ENCODE assay signal across 8 cellular contexts in genomic region chr5:64958757-64959391, GRCh38.
DNase-seq lines count a peak whose midpoint lies in the region; ATAC-seq, FAIRE-seq and TF ChIP-seq lines count a peak whose summit lies in the region.

No MANE protein-coding gene starts in this region.

- H3K27me3 ChIP-seq in Karpas-422 (ENCODE audit: low read length) (no peaks in the 10 kb centered on the region), bronchial epithelial cell (ENCODE audit: control insufficient read depth, insufficient read depth, low read length) (no peaks in the 10 kb centered on the region)

- no peaks in the 10 kb centered on the region for H3K9me2 ChIP-seq in Karpas-422 (replicated peaks; ENCODE audit: insufficient read depth, low read length)

- no peaks in the 10 kb centered on the region; the same call in 1 of the 2 replicates for H3K36me3 ChIP-seq in Karpas-422 (ENCODE audit: insufficient read depth, low read length)
- H3K36me3 ChIP-seq in bronchial epithelial cell (ENCODE audit: control insufficient read depth, insufficient read depth, low read length) = no peaks in the 10 kb centered on the region

- H3K9me3 Mint-ChIP-seq in nephron = peaks cover 13% of the 10 kb centered on the region

- H3K4me1 Mint-ChIP-seq in nephron = no peaks in the 10 kb centered on the region

- H3K9ac ChIP-seq in Karpas-422 (ENCODE audit: low read length) = no peak overlapping the region

- ATAC-seq in GM18517 (IDR thresholded peaks at IDR 0.05; ENCODE audit: unreplicated experiment) (no peak), HG02852 (IDR thresholded peaks at IDR 0.05; ENCODE audit: unreplicated experiment) (no peak)

- no peak for FAIRE-seq in bronchial epithelial cell (lab: Jason Lieb, UNC)

- H3K27ac Mint-ChIP-seq in nephron = peak overlapping the region in 1 of 3 experiments; percentile 56

- H3K27ac ChIP-seq in Karpas-422 (ENCODE audit: low read length) = no peak overlapping the region

- peak; percentile 3 for DNase-seq in DMS114 treated with DMSO at 0.1 percent for 48 hours (lab: John Stamatoyannopoulos, UW; ENCODE audit: unreplicated experiment)
- peak; percentile 69 for DNase-seq in Karpas-422
- peak; percentile 31 for DNase-seq in bronchial epithelial cell (ENCODE audit: low read depth)
- DNase-seq in NCI-H1930 (lab: John Stamatoyannopoulos, UW) = no peak
- no peak for DNase-seq in C1 segment of cervical spinal cord (lab: John Stamatoyannopoulos, UW)

- no peaks in the 10 kb centered on the region for H4K20me1 ChIP-seq in Karpas-422 (ENCODE audit: insufficient read depth, low read depth, low read length)

- no peaks in the 10 kb centered on the region for H3K27me3 Mint-ChIP-seq in nephron (ENCODE audit: low read depth)

- TF ChIP-seq CTCF in bronchial epithelial cell (IDR thresholded peaks at IDR 0.05; ENCODE audit: insufficient read depth, low read length, severe bottlenecking) (no peak), nephron (IDR thresholded peaks at IDR 0.05; ENCODE audit: unreplicated experiment in 3 of 3) (peak; percentile 45 to 67 (median 55))

- H3K4me2 ChIP-seq in Karpas-422 (ENCODE audit: low read depth, low read length, poor library complexity, severe bottlenecking) = no peak overlapping the region

- no peak overlapping the region for H3K4me3 Mint-ChIP-seq in nephron

- no peaks in the 10 kb centered on the region for H3K79me2 ChIP-seq in Karpas-422 (ENCODE audit: low read length)

- H3K4me1 ChIP-seq in Karpas-422 (ENCODE audit: low read length) = no peaks in the 10 kb centered on the region

- no peak overlapping the region for H2AFZ ChIP-seq in Karpas-422 (ENCODE audit: low read length)

- peaks cover 10% of the 10 kb centered on the region for H3K9me3 ChIP-seq in Karpas-422 (ENCODE audit: low read length)

- H3K4me3 ChIP-seq in Karpas-422 (ENCODE audit: low read length) (no peak overlapping the region), bronchial epithelial cell (ENCODE audit: low read depth, low read length) (no peak overlapping the region)

- peaks cover 13% of the 10 kb centered on the region for H3K36me3 Mint-ChIP-seq in nephron (ENCODE audit: low read depth)

Comparison
In these comparisons a context has a peak if more than half of its experiments do, and no peak if none do; other contexts are left out.
1. DNase-seq: peak in DMS114 treated with DMSO at 0.1 percent for 48 hours (single experiment), Karpas-422 (single experiment) and bronchial epithelial cell (single experiment); none in NCI-H1930 (0 of 2) and C1 segment of cervical spinal cord (0 of 14).